ENCODE assay signal across 9 cellular contexts in the genomic region with DNA sequence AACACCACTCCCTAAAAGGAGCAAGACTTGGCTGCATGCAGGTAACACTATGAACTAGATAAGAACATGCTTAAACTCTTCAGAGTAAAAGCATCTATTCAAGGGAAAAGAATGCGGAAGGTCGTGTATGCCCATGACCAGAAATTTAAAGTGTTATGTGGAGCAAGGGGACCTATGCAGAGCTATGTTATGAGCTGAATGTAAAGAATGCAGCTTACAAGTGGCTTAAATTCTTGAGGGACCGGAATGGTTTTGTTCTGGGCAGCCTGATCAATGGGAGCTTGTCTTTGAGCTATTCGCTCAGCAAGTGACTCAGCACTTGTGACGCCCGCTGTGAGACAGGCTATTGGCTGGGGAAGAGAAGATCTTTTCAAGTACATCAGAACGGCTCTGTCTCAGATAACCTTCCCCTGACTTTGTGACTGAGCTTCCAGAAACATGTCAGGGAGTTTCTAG.
A peak's percentile ranks its signal among the peaks of the same experiment; 100 is the strongest.
DNase-seq lines count a peak whose midpoint lies in the region; ATAC-seq and TF ChIP-seq lines count a peak whose summit lies in the region.
"Had no signal": no experiment of that assay in that cellular context is flagged by ENCODE, and none has a peak within 500 bp of the region (broad histone marks: within the 10 kb centered on the region; RNA-seq: fewer than 3 reads in every experiment).

No MANE protein-coding gene starts in this region.

- no peaks in the 10 kb centered on the region for H3K27me3 ChIP-seq in A673 (replicated peaks; ENCODE audit: insufficient read depth, low read depth, low read length, poor library complexity)
- H3K27me3 ChIP-seq in lower lobe of right lung (ENCODE audit: low read depth) = no peaks in the 10 kb centered on the region

- TF ChIP-seq CTCF in A673 (conservative IDR thresholded peaks at IDR 0.05; ENCODE audit: low read depth, low read length) = no peak
- TF ChIP-seq CTCF in epithelial cell of esophagus (IDR thresholded peaks at IDR 0.05; ENCODE audit: insufficient read depth, low read depth, low read length, missing control alignments) = no peak
- no peak for TF ChIP-seq CTCF in lower lobe of right lung (IDR thresholded peaks at IDR 0.05)

- H3K9me3 ChIP-seq in A673 (ENCODE audit: low read depth, low read length, poor library complexity, severe bottlenecking) (no peaks in the 10 kb centered on the region), lower lobe of right lung (peaks cover 8% of the 10 kb centered on the region)

- POLR2A ChIA-PET in A673 (lab: Charles Lee; ENCODE audit: low non-redundant PET) = no interaction called here

- CTCF ChIA-PET in A673 (lab: Charles Lee) = no interaction called here

- BruUV-seq in A673 (replicated peaks; lab: Mats Ljungman, UMichigan) = no TSS peak

- H3K36me3 ChIP-seq in A673 (ENCODE audit: insufficient read depth, low read length, poor library complexity, severe bottlenecking) (no peaks in the 10 kb centered on the region), lower lobe of right lung (no peaks in the 10 kb centered on the region)

- H3K27ac ChIP-seq in A673 (ENCODE audit: low read depth, low read length, poor library complexity, severe bottlenecking) = no peak overlapping the region
- H3K27ac ChIP-seq in lower lobe of right lung = no peak overlapping the region

- intact Hi-C loops in A673 (cut with micrococcal nuclease; ENCODE audit: unreplicated experiment) = no loop called here
- intact Hi-C loops in lower lobe of right lung (cut with DNase I) = no loop called here

- no peaks in the 10 kb centered on the region for H3K4me1 ChIP-seq in A673 (ENCODE audit: insufficient read depth, low read length, poor library complexity, severe bottlenecking)
- no peaks in the 10 kb centered on the region for H3K4me1 ChIP-seq in lower lobe of right lung

- DNase-seq in A673 (ENCODE audit: low spot score) (peak; percentile 51), NCI-H510A (lab: John Stamatoyannopoulos, UW) (peak; percentile 4), epithelial cell of esophagus (ENCODE audit: low read depth) (peak; percentile 94), lower lobe of right lung (peak; percentile 57), NCI-H2029 treated with DMSO at 0.1 percent for 48 hours (lab: John Stamatoyannopoulos, UW) (no peak), SK-N-DZ (ENCODE audit: low spot score) (no peak)
- DNase-seq in stimulated activated CD4-positive, alpha-beta T cell treated with anti-CD3 and anti-CD28 coated beads, Interleukin-12 subunit alpha, Interleukin-12 subunit beta, amount 100 ng/mL, for 4 hours = no peak
- DNase-seq: KBM-7 had no signal

- ATAC-seq in lower lobe of right lung (peak; percentile 92 to 98), GM21360 (IDR thresholded peaks at IDR 0.05; ENCODE audit: unreplicated experiment) (no peak)

- H3K4me3 ChIP-seq in A673 (ENCODE audit: low read depth, low read length, poor library complexity, severe bottlenecking) = no peak overlapping the region
- H3K4me3 ChIP-seq in epithelial cell of esophagus (ENCODE audit: low read length) = no peak overlapping the region
- no peak overlapping the region for H3K4me3 ChIP-seq in lower lobe of right lung

Comparison
In these comparisons a context has a peak if more than half of its experiments do, and no peak if none do; other contexts are left out.
1. DNase-seq: peak in A673 (single experiment), NCI-H510A (single experiment), epithelial cell of esophagus (single experiment) and lower lobe of right lung (single experiment); none in NCI-H2029 treated with DMSO at 0.1 percent for 48 hours (single experiment), stimulated activated CD4-positive, alpha-beta T cell treated with anti-CD3 and anti-CD28 coated beads, Interleukin-12 subunit alpha, Interleukin-12 subunit beta, amount 100 ng/mL, for 4 hours (single experiment) and SK-N-DZ (single experiment).